In the genomic region with DNA sequence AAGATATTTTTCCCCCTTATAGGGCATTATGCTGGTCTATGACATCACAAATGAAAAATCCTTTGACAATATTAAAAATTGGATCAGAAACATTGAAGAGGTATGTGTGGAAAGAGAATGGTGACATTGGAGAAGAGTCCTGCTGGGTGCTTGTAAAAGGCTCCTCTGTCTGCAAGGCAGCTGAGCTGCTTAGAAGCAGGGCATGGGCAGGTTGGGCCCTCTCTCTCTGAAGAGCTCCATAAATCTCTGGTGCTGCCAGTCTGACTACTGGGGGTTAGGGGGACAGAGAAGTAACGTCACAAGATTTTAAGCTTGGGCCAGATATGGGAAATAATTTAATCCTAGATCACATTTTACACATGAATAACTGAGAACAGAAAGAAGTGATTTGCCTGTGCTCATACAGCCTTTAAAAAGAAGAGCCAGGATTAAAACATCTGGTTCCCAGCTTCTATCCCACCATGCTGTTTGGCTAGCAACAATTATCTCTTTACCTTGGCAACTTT, we compare ENCODE assay signal across 16 cellular contexts. TPM values are rescaled to one million over a fixed set of nuclear protein-coding genes. Genes with fewer than 3 reads are reported as not detected.
DNase-seq lines count a peak whose midpoint lies in the region; ATAC-seq and TF ChIP-seq lines count a peak whose summit lies in the region.
"Had no signal": no experiment of that assay in that cellular context is flagged by ENCODE, and none has a peak within 500 bp of the region (broad histone marks: within the 10 kb centered on the region; RNA-seq: fewer than 3 reads in every experiment).

No MANE protein-coding gene starts in this region.

- no peak overlapping the region for H2AFZ ChIP-seq in osteoblast (ENCODE audit: low read length)

- H3K27ac ChIP-seq in HUES64 (ENCODE audit: low read depth, low read length), result peak overlapping the region; percentile 65
- H3K27ac ChIP-seq in endodermal cell (ENCODE audit: low read depth, low read length), result peak overlapping the region; percentile 96
- H3K27ac ChIP-seq in osteoblast (ENCODE audit: low read depth, low read length), result peak overlapping the region; percentile 70
- H3K27ac ChIP-seq in heart right ventricle, result no peak overlapping the region
- H3K27ac ChIP-seq: foreskin keratinocyte, HL-60 had no signal

- intact Hi-C loops in heart right ventricle (cut with DNase I), result loop anchor here in 1 of 10 donors (10.0 kb wide), 1 partner anchor 51 kb away; no protein-coding TSS in a partner anchor

- no peaks in the 10 kb centered on the region; the same call in 1 of the 2 replicates for H3K9me3 ChIP-seq in HUES64 (ENCODE audit: insufficient read depth, low read depth, low read length)
- H3K9me3 ChIP-seq in endodermal cell (ENCODE audit: control insufficient read depth, low read length), result peaks cover 9% of the 10 kb centered on the region
- no peaks in the 10 kb centered on the region for H3K9me3 ChIP-seq in osteoblast (ENCODE audit: low read depth, low read length)
- no peaks in the 10 kb centered on the region for H3K9me3 ChIP-seq in heart right ventricle

- no peaks in the 10 kb centered on the region for H3K27me3 ChIP-seq in HUES64 (ENCODE audit: insufficient read depth, low read length)
- no peaks in the 10 kb centered on the region for H3K27me3 ChIP-seq in endodermal cell (ENCODE audit: control insufficient read depth, insufficient read depth, low read length, poor library complexity, severe bottlenecking)
- no peaks in the 10 kb centered on the region for H3K27me3 ChIP-seq in osteoblast (ENCODE audit: insufficient read depth, low read length)
- no peaks in the 10 kb centered on the region for H3K27me3 ChIP-seq in heart right ventricle
- H3K27me3 ChIP-seq: foreskin keratinocyte had no signal

- H3K4me2 ChIP-seq in osteoblast (ENCODE audit: insufficient read depth, low read length), result no peak overlapping the region

- H3K4me1 Mint-ChIP-seq in endodermal cell, result peaks cover 17% of the 10 kb centered on the region
- H3K4me1 Mint-ChIP-seq: activated B cell treated with CpG ODN at 0.5 μM for 24 hours, memory B cell had no signal

- no CpG with 5 or more reads among the region's 1 CpG for WGBS in HUES64
- WGBS in endodermal cell (ENCODE audit: insufficient coverage in 1 of 2, insufficient read length in 1 of 2), 2 experiments, result no CpG with 5 or more reads among the region's 1 CpG
- WGBS in heart right ventricle, 2 donors, result 85 to 100% methylated on average over 1 of the region's 1 CpG

- peaks cover 5% of the 10 kb centered on the region for H3K9me3 Mint-ChIP-seq in endodermal cell
- H3K9me3 Mint-ChIP-seq: activated B cell treated with CpG ODN at 0.5 μM for 24 hours, memory B cell had no signal

- H4K20me1 ChIP-seq in osteoblast (ENCODE audit: insufficient read depth, low read length), result no peaks in the 10 kb centered on the region

- no peaks in the 10 kb centered on the region for H3K27me3 Mint-ChIP-seq in endodermal cell (ENCODE audit: insufficient read depth)
- H3K27me3 Mint-ChIP-seq: activated B cell treated with CpG ODN at 0.5 μM for 24 hours; activated naive CD8-positive, alpha-beta T cell; memory B cell had no signal

- no peak overlapping the region for H3K4me3 ChIP-seq in HUES64 (ENCODE audit: low read length)
- no peak overlapping the region for H3K4me3 ChIP-seq in endodermal cell (ENCODE audit: low read length)
- no peak overlapping the region for H3K4me3 ChIP-seq in osteoblast (ENCODE audit: insufficient read depth, low read length)
- H3K4me3 ChIP-seq in heart right ventricle, result no peak overlapping the region

- H3K27ac Mint-ChIP-seq in endodermal cell, result peak overlapping the region; percentile 65
- H3K27ac Mint-ChIP-seq: activated B cell treated with CpG ODN at 0.5 μM for 24 hours, memory B cell had no signal

- H3K4me1 ChIP-seq in HUES64 (ENCODE audit: insufficient read depth, low read length), result peaks cover 28% of the 10 kb centered on the region
- H3K4me1 ChIP-seq in endodermal cell (ENCODE audit: control insufficient read depth, insufficient read depth, low read length), result peaks cover 6% of the 10 kb centered on the region
- peaks cover 29% of the 10 kb centered on the region for H3K4me1 ChIP-seq in osteoblast (ENCODE audit: insufficient read depth, low read length)
- peaks cover 0 to 4% (median 0%) of the 10 kb centered on the region in 9 donors for H3K4me1 ChIP-seq in heart right ventricle

- no peak overlapping the region for H3K4me3 Mint-ChIP-seq in endodermal cell
- H3K4me3 Mint-ChIP-seq: activated B cell treated with CpG ODN at 0.5 μM for 24 hours; activated naive CD8-positive, alpha-beta T cell; memory B cell had no signal

- no peak overlapping the region for H3K9ac ChIP-seq in HUES64 (ENCODE audit: low read depth, low read length)
- no peak overlapping the region for H3K9ac ChIP-seq in endodermal cell (ENCODE audit: extremely low read depth, low read length, poor library complexity, severe bottlenecking)

- TF ChIP-seq CTCF in endodermal cell (conservative IDR thresholded peaks at IDR 0.05), result no peak
- TF ChIP-seq CTCF in osteoblast (IDR thresholded peaks at IDR 0.05; ENCODE audit: extremely low read depth, low read depth, low read length), result no peak
- TF ChIP-seq CTCF in heart right ventricle (IDR thresholded peaks at IDR 0.05), result no peak

- peaks cover 28% of the 10 kb centered on the region for H3K36me3 ChIP-seq in HUES64 (ENCODE audit: insufficient read depth, low read length)
- H3K36me3 ChIP-seq in endodermal cell (ENCODE audit: control insufficient read depth, insufficient read depth, low read length), result peaks cover 13% of the 10 kb centered on the region
- peaks cover 17% of the 10 kb centered on the region for H3K36me3 ChIP-seq in osteoblast (ENCODE audit: insufficient read depth, low read length)
- H3K36me3 ChIP-seq in heart right ventricle, result peaks cover 0 to 95% (median 6%) of the 10 kb centered on the region in 9 donors

- DNase-seq in NCI-H2171 treated with DMSO at 0.1 percent for 48 hours (lab: John Stamatoyannopoulos, UW) (peak; percentile 50), NCI-H2171 (lab: John Stamatoyannopoulos, UW) (no peak), endodermal cell (peak; percentile 61), osteoblast (ENCODE audit: insufficient read length, low spot score, missing footprints) (no peak), heart right ventricle (no peak)
- DNase-seq in stimulated activated CD4-positive, alpha-beta T cell treated with anti-CD3 and anti-CD28 coated beads, Interleukin-4, amount 100 ng/mL, for 24 hours, result no peak
- DNase-seq: activated B cell treated with CpG ODN at 0.5 μM for 24 hours; activated CD8-positive, alpha-beta memory T cell treated with anti-CD3 and anti-CD28 coated beads, Interleukin-2, amount 50 U/mL, for 48 hours; foreskin keratinocyte; GF-D8 had no signal

- no peak for ATAC-seq in heart right ventricle
- no peak for ATAC-seq in GM19467 (IDR thresholded peaks at IDR 0.05; ENCODE audit: unreplicated experiment)
- ATAC-seq: foreskin keratinocyte, Panc1 had no signal

- peaks cover 35% of the 10 kb centered on the region for H3K36me3 Mint-ChIP-seq in endodermal cell (ENCODE audit: low read depth)

- H3K79me2 ChIP-seq in osteoblast (ENCODE audit: insufficient read depth, low read length), result peaks cover 15% of the 10 kb centered on the region

RNA-seq across cellular contexts. Expression of gene APH1B, which starts 21.9 kb away (rescaled TPM):
- polyA plus RNA-seq in HUES64 (2013, experiment 1 of 2), result 7.8 TPM
- polyA plus RNA-seq in HUES64 (2013, experiment 2 of 2), result 8.5 TPM
- total RNA-seq in endodermal cell (10 to 100 TPM; 19.5 to 22.7 TPM), osteoblast (17.7 and 21.8 TPM in 2 replicates), heart right ventricle (10 to 100 TPM in 2 of 10 donors, 1 to 10 TPM in 8; 4.8 to 11.4 (median 8.4) TPM)
- polyA plus RNA-seq in endodermal cell (2013, experiment 1 of 2), result 12.3 TPM
- 10.4 TPM for polyA plus RNA-seq in endodermal cell (2013, experiment 2 of 2)
- polyA plus RNA-seq in heart right ventricle, result 1 to 10 TPM; 1.7 to 4.9 TPM

Comparison
In these comparisons a context has a peak if more than half of its experiments do, and no peak if none do; other contexts are left out.
1. DNase-seq: peak in NCI-H2171 treated with DMSO at 0.1 percent for 48 hours (single experiment) and endodermal cell (single experiment); none in NCI-H2171 (single experiment), osteoblast (single experiment), heart right ventricle (0 of 2) and stimulated activated CD4-positive, alpha-beta T cell treated with anti-CD3 and anti-CD28 coated beads, Interleukin-4, amount 100 ng/mL, for 24 hours (single experiment).
2. H3K27ac ChIP-seq: peak in HUES64 (single experiment), endodermal cell (single experiment) and osteoblast (single experiment); none in heart right ventricle (0 of 10).